In the genomic region with DNA sequence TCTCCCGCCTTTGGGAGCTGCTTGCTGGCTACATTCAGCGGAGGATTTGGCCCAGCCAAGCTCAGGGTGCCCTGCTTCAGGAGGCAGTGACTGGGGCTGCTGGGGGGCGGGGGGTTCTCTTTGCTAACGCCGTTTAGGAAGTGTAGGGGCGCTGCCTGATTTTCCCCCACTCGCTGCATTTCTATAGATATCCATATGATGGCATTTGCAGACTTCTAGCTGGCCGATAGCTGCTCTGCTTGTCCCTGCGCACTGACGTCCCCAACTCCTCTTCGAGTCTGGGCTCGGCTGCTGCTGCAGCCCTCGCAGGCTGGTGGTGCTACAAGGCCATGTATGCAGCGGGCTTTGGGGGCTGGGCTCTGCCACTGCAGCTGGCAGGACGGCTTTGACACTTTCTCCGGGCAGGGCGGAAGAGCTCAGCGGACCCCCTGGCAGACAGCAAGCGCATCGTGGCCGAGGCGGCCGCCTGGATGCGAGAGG, we compare ENCODE assay signal across 9 cellular contexts. TPM values are rescaled to one million over a fixed set of nuclear protein-coding genes. Genes with fewer than 3 reads are reported as not detected.
DNase-seq lines count a peak whose midpoint lies in the region; ATAC-seq and TF ChIP-seq lines count a peak whose summit lies in the region.
"Had no signal": no experiment of that assay in that cellular context is flagged by ENCODE, and none has a peak within 500 bp of the region (broad histone marks: within the 10 kb centered on the region; RNA-seq: fewer than 3 reads in every experiment).

No MANE protein-coding gene starts in this region.

- no peak for ATAC-seq in HG02970 (IDR thresholded peaks at IDR 0.05; ENCODE audit: low FRiP score, unreplicated experiment)
- no peak for ATAC-seq in GM19397 (IDR thresholded peaks at IDR 0.05; ENCODE audit: unreplicated experiment)
- ATAC-seq in GM18498 (IDR thresholded peaks at IDR 0.05; ENCODE audit: unreplicated experiment) = no peak
- ATAC-seq in GM21515 (IDR thresholded peaks at IDR 0.05; ENCODE audit: unreplicated experiment) = no peak
- ATAC-seq: body of pancreas had no signal

- TF ChIP-seq CTCF in mesothelial cell of epicardium (IDR thresholded peaks at IDR 0.05; ENCODE audit: unreplicated experiment) = no peak

- H3K9me3 Mint-ChIP-seq in mesothelial cell of epicardium = no peaks in the 10 kb centered on the region

- no peaks in the 10 kb centered on the region for H3K36me3 Mint-ChIP-seq in mesothelial cell of epicardium

- peak overlapping the region; percentile 89 for H3K4me3 Mint-ChIP-seq in mesothelial cell of epicardium

- peaks cover 35% of the 10 kb centered on the region for H3K4me1 Mint-ChIP-seq in mesothelial cell of epicardium

- peaks cover 33% of the 10 kb centered on the region for H3K27me3 Mint-ChIP-seq in mesothelial cell of epicardium (ENCODE audit: low read depth)

- DNase-seq in Daoy (ENCODE audit: low read depth) (peak; percentile 92), NCI-H345 treated with DMSO at 0.1 percent for 48 hours (lab: John Stamatoyannopoulos, UW; ENCODE audit: unreplicated experiment) (peak; percentile 89), dedifferentiated amniotic fluid mesenchymal stem cell (ENCODE audit: extremely low spot score) (peak; percentile 28), mesothelial cell of epicardium (ENCODE audit: low spot score in 2 of 2, unreplicated experiment in 2 of 2) (peak; percentile 46 to 64)

- peak overlapping the region; percentile 28 for H3K27ac Mint-ChIP-seq in mesothelial cell of epicardium

RNA-seq across cellular contexts. Expression of a gene that starts 3.1 kb away (rescaled TPM):
- 2.0 and 2.8 TPM in 2 replicates for total RNA-seq in Daoy (2014; rRNA removed; shearing (Covaris generic))
- total RNA-seq in mesothelial cell of epicardium = 13.8 to 23.1 TPM (median 16.3 TPM) in 3 replicates

Comparison
In these comparisons a context has a peak if more than half of its experiments do, and no peak if none do; other contexts are left out.
1. DNase-seq: peak in every context shown above with its lines; median percentile 92 in Daoy; 89 in NCI-H345 treated with DMSO at 0.1 percent for 48 hours; 55 in mesothelial cell of epicardium; 28 in dedifferentiated amniotic fluid mesenchymal stem cell.